Comparison of ENCODE assay signal across 26 cellular contexts in the genomic region with DNA sequence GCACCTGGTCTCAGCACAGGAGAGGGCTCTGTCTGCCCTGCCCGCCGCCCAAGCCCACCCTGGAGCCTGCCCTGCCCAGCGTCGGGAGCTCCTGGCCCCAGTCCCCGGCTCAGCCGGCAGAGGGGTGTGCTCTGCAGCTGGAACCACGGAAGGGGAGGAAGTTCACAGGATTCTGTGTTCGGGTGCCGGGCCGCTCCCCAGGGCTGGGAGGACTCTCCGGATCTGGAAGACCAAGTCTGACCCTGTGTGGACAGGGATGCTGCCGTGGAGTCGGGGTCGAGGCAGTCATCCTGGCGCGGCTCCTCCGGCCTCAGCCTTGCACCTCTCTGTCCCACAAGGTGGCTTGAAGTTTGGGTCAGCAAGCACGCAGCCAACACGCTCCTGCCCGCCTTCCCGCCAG.
"Had no signal": no experiment of that assay in that cellular context is flagged by ENCODE, and none has a peak within 500 bp of the region (broad histone marks: within the 10 kb centered on the region; RNA-seq: fewer than 3 reads in every experiment).

No MANE protein-coding gene starts in this region.

- ATAC-seq: effector memory CD8-positive, alpha-beta T cell; esophagus mucosa; gastrocnemius medialis; left cardiac atrium; left lung; left ventricle myocardium superior; lower lobe of right lung; mucosa of descending colon had no signal

- H3K27ac ChIP-seq: colonic mucosa, epithelial cell of prostate, esophagus squamous epithelium, gastrocnemius medialis, heart right ventricle, left lung, lower lobe of right lung had no signal

- FAIRE-seq: endometrium, islet of Langerhans, keratinocyte had no signal

- H3K9me3 ChIP-seq: colonic mucosa, esophagus squamous epithelium, gastrocnemius medialis, heart right ventricle, left lung, lower lobe of right lung, mucosa of descending colon had no signal

- DNase-seq: colonic mucosa; cortex of kidney; effector CD8-positive, alpha-beta T cell; effector memory CD8-positive, alpha-beta T cell; endodermal cell; erythroblast; esophagus squamous epithelium; foreskin fibroblast; foreskin melanocyte; gastrocnemius medialis; glutamatergic neuron; head of caudate nucleus; heart right ventricle; hippocampal formation; left cardiac atrium; left lung; left ventricle myocardium superior; lower lobe of right lung; mesenchymal stem cell; mucosa of descending colon; naive B cell had no signal

- H3K36me3 ChIP-seq: colonic mucosa, esophagus squamous epithelium, gastrocnemius medialis, heart right ventricle, left lung, lower lobe of right lung had no signal

- H3K27me3 ChIP-seq: colonic mucosa, gastrocnemius medialis had no signal

- H3K4me3 ChIP-seq: colonic mucosa, esophagus squamous epithelium, gastrocnemius medialis, heart right ventricle, left lung, lower lobe of right lung, mucosa of descending colon had no signal

- H3K4me1 ChIP-seq: colonic mucosa, esophagus squamous epithelium, gastrocnemius medialis, heart right ventricle, left lung, lower lobe of right lung had no signal
